12 cellular contexts compared by ENCODE assay signal in genomic region chr14:93009471-93010117, GRCh38.
DNase-seq lines count a peak whose midpoint lies in the region; ATAC-seq and TF ChIP-seq lines count a peak whose summit lies in the region.
"Had no signal": no experiment of that assay in that cellular context is flagged by ENCODE, and none has a peak within 500 bp of the region (broad histone marks: within the 10 kb centered on the region; RNA-seq: fewer than 3 reads in every experiment).

No MANE protein-coding gene starts in this region.

- peak overlapping the region; percentile 87 for H3K27ac ChIP-seq in cingulate gyrus (ENCODE audit: low read depth, low read length)
- peak overlapping the region; percentile 83 for H3K27ac ChIP-seq in layer of hippocampus (ENCODE audit: low read depth, low read length)
- H3K27ac ChIP-seq in stomach: peak overlapping the region in 3 of 5 donors; percentile 33 to 63 (median 42)

- 76 to 94% (median 83%) methylated on average over 9 to 17 of the region's 17 CpGs for WGBS in stomach, 5 donors

- intact Hi-C loops in stomach (cut with DNase I; ENCODE audit: low total_unique reads): no loop called here

- no peak overlapping the region for H3K4me3 ChIP-seq in stomach

- H3K27me3 ChIP-seq in layer of hippocampus (ENCODE audit: control insufficient read depth, insufficient read depth, low read length): no peaks in the 10 kb centered on the region
- H3K27me3 ChIP-seq in stomach: no peaks in the 10 kb centered on the region

- TF ChIP-seq POLR2A in stomach (IDR thresholded peaks at IDR 0.05): no peak

- DNase-seq in HT-29 (ENCODE audit: low spot score) (peak; percentile 45), stomach (no peak), activated gamma-delta T cell treated with Interleukin-2 at 50 U/mL for 16 hours (no peak), DMS53 treated with DMSO at 0.1 percent for 48 hours (lab: John Stamatoyannopoulos, UW; ENCODE audit: unreplicated experiment) (no peak)
- DNase-seq: activated B cell treated with CpG ODN at 0.5 μM for 24 hours, cerebellar nuclear complex, NCI-H1694 treated with DMSO at 0.1 percent for 48 hours, OCI-M1 had no signal

- H3K36me3 ChIP-seq in stomach: peaks cover 0 to 5% (median under 1%) of the 10 kb centered on the region in 4 donors

- TF ChIP-seq CTCF in stomach (IDR thresholded peaks at IDR 0.05): no peak

- no peaks in the 10 kb centered on the region for H3K9me3 ChIP-seq in stomach

- H3K4me1 ChIP-seq in stomach: peaks cover 36 to 94% (median 75%) of the 10 kb centered on the region in 4 donors

- ATAC-seq in HG03175 (IDR thresholded peaks at IDR 0.05; ENCODE audit: unreplicated experiment): no peak
- ATAC-seq in GM18511 (IDR thresholded peaks at IDR 0.05; ENCODE audit: unreplicated experiment): no peak

- TF ChIP-seq EP300 in stomach (IDR thresholded peaks at IDR 0.05): no peak
